ENCODE assay signal across 18 cellular contexts in the genomic region with DNA sequence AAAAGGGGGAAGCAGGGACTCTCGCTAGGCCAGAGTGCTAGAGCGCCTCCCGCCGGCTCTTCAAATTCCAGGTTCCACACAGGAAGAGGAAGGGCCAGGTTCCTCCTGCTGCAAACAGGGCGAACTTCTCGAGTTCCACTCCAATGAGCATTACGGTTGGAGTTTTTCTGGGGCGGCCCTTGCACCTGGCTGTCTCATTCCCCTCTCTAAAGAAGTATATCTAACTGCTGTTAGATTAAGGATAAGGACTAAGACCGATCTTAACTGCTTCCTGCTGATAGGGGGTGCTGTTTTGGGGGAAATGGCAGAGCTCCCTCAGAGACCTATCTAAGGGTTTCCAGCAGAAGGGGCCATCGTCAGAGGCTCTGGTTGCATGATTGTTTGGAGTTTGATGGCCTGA.
"Had no signal": no experiment of that assay in that cellular context is flagged by ENCODE, and none has a peak within 500 bp of the region (broad histone marks: within the 10 kb centered on the region; RNA-seq: fewer than 3 reads in every experiment).

No MANE protein-coding gene starts in this region.

- H3K4me3 ChIP-seq: ovary, testis had no signal

- H3K27me3 ChIP-seq: ovary, testis had no signal

- H3K27ac Mint-ChIP-seq: activated naive CD8-positive, alpha-beta T cell; brain; natural killer cell had no signal

- H3K4me3 Mint-ChIP-seq: activated naive CD8-positive, alpha-beta T cell; activated T-cell treated with anti-CD3 and anti-CD28 coated beads, Interleukin-2, amount 50 U/mL, for 4 hours; brain; natural killer cell; stimulated activated naive CD8-positive, alpha-beta T cell treated with anti-CD3 and anti-CD28 coated beads, Interleukin-15, amount 100 ng/mL, for 72 hours had no signal

- H3K27me3 Mint-ChIP-seq: activated naive CD8-positive, alpha-beta T cell; stimulated activated naive CD8-positive, alpha-beta T cell treated with anti-CD3 and anti-CD28 coated beads, Interleukin-15, amount 100 ng/mL, for 72 hours had no signal

- H3K4me1 Mint-ChIP-seq: brain; stimulated activated naive CD8-positive, alpha-beta T cell treated with anti-CD3 and anti-CD28 coated beads, Interleukin-15, amount 100 ng/mL, for 72 hours had no signal

- H3K9me3 ChIP-seq: testis had no signal

- H3K9me3 Mint-ChIP-seq: natural killer cell had no signal

- H3K4me1 ChIP-seq: testis had no signal

- ATAC-seq: activated T-cell treated with anti-CD3 and anti-CD28 coated beads, Interleukin-2, amount 50 U/mL, for 4 hours; left lobe of liver; natural killer cell; stimulated activated naive CD8-positive, alpha-beta T cell treated with anti-CD3 and anti-CD28 coated beads, Interleukin-15, amount 100 ng/mL, for 72 hours had no signal

- H3K36me3 ChIP-seq: ovary had no signal

- H3K27ac ChIP-seq: ovary, testis had no signal

- DNase-seq: activated CD4-positive, alpha-beta T cell treated with anti-CD3 and anti-CD28 coated beads for 1 hour; activated CD4-positive, alpha-beta T cell treated with anti-CD3 and anti-CD28 coated beads, Interleukin-2, amount 50 U/mL, for 48 hours; activated gamma-delta T cell; activated T-cell treated with anti-CD3 and anti-CD28 coated beads, Interleukin-2, amount 50 U/mL, for 4 hours; amygdala; effector memory CD4-positive, alpha-beta T cell; erythroblast; hippocampal formation; mammary epithelial cell; natural killer cell; ovary; stimulated activated CD4-positive, alpha-beta T cell treated with anti-CD3 and anti-CD28 coated beads, Interleukin-4, amount 100 ng/mL, for 24 hours; stimulated activated naive CD8-positive, alpha-beta T cell treated with anti-CD3 and anti-CD28 coated beads, Interleukin-15, amount 100 ng/mL, for 72 hours; T-helper 9 cell; testis had no signal
